In the genomic region with DNA sequence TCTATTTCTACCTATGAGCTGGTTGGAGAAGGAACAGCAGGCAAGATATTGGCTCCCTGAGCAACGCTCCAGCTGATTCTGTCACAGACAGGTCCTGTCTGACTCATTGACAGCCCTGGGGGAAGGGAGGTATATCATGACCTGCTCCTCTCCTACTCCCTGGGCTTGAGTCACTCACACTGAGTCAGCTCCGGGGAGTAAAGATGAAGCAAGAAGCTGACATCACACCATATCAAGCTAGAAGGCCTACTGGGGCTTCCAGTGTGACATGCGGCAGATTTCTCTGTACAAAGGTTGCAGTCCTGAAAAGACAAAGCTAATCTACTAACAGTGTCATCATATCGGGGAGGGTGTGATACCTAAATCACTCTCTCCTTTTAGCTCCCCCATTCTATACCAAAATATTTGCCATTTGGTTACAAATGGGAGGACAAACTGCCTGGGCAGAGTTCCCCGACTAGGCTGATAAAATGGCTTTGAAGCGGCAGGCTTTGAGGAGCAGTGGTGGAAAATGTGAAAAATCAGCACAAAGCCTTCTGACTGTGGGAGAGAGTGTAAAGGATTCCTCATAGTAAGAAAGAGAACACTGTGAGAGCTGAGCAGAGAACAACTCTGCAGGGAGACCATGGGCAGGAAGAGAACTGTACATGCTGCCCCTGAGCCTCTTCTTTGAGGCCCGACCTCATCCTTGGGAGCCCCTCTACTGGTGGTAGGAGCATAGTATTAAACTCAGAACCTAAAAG, we compare ENCODE assay signal across 8 cellular contexts. TPM values are rescaled to one million over a fixed set of nuclear protein-coding genes. Genes with fewer than 3 reads are reported as not detected.
DNase-seq lines count a peak whose midpoint lies in the region; ATAC-seq, FAIRE-seq and TF ChIP-seq lines count a peak whose summit lies in the region.

No MANE protein-coding gene starts in this region.

- no peak for DNase-seq in Right ventricle myocardium inferior (ENCODE audit: missing footprints)
- DNase-seq in cardiac septum (ENCODE audit: low spot score), result no peak
- DNase-seq in activated CD4-positive, alpha-beta memory T cell treated with anti-CD3 and anti-CD28 coated beads for 36 hours, result peak; percentile 91
- DNase-seq in effector CD4-positive, alpha-beta T cell, result peak; percentile 41
- peak; percentile 98 for DNase-seq in myocyte (ENCODE audit: low read depth)
- DNase-seq in stimulated activated CD8-positive, alpha-beta memory T cell treated with anti-CD3 and anti-CD28 coated beads, Interleukin-7, amount 100 ng/mL, for 4 hours (ENCODE audit: low read depth in 2 of 2), result peak; percentile 79 to 85
- DNase-seq in GM12892 (ENCODE audit: insufficient read length), result no peak

- POLR2A ChIA-PET in activated CD4-positive, alpha-beta memory T cell treated with anti-CD3 and anti-CD28 coated beads for 36 hours (lab: Charles Lee), result interaction anchor here (0.6 to 3.9 kb wide), 14 partner anchors 9 to 1078 kb away, joined by 3 to 41 read pairs (median 4); partner anchors contain the start of genes PI4KB, PSMB4 and ZNF687

- CTCF ChIA-PET in activated CD4-positive, alpha-beta memory T cell treated with anti-CD3 and anti-CD28 coated beads for 36 hours (lab: Charles Lee), result interaction anchor here (0.7 to 6.2 kb wide), 11 partner anchors 11 to 212 kb away, joined by 3 to 88 read pairs (median 4); partner anchors contain the start of genes PI4KB and PSMB4

- intact Hi-C loops in Right ventricle myocardium inferior (cut with DNase I), result loop anchor here (2.0 kb wide), 1 partner anchor 29 kb away; the partner anchor contains the start of gene ZNF687
- intact Hi-C loops in cardiac septum (cut with DNase I), result loop anchor here (2.0 kb wide), 1 partner anchor 15 kb away; the partner anchor contains the start of gene PI4KB
- intact Hi-C loops in activated CD4-positive, alpha-beta memory T cell treated with anti-CD3 and anti-CD28 coated beads for 36 hours (cut with micrococcal nuclease), result loop anchor here (1.0 to 2.0 kb wide), 4 partner anchors 16 to 87 kb away; partner anchors contain the start of genes PI4KB, PSMB4 and RFX5

- peaks cover 40% of the 10 kb centered on the region for H3K36me3 Mint-ChIP-seq in activated CD4-positive, alpha-beta memory T cell treated with anti-CD3 and anti-CD28 coated beads for 36 hours

- peak overlapping the region; percentile 1 for H3K4me3 Mint-ChIP-seq in activated CD4-positive, alpha-beta memory T cell treated with anti-CD3 and anti-CD28 coated beads for 36 hours

- no peaks in the 10 kb centered on the region for H3K27me3 Mint-ChIP-seq in activated CD4-positive, alpha-beta memory T cell treated with anti-CD3 and anti-CD28 coated beads for 36 hours

- H3K9me3 Mint-ChIP-seq in activated CD4-positive, alpha-beta memory T cell treated with anti-CD3 and anti-CD28 coated beads for 36 hours, result no peaks in the 10 kb centered on the region

- peak overlapping the region; percentile 97 for H3K27ac Mint-ChIP-seq in activated CD4-positive, alpha-beta memory T cell treated with anti-CD3 and anti-CD28 coated beads for 36 hours

- ATAC-seq in Right ventricle myocardium inferior (peak; percentile 87), GM18870 (IDR thresholded peaks at IDR 0.05; ENCODE audit: unreplicated experiment) (no peak)

- TF ChIP-seq POLR2A in GM12892 (IDR thresholded peaks at IDR 0.05; ENCODE audit: low read depth, low read length), result no peak

- FAIRE-seq in GM12892 (lab: Jason Lieb, UNC), result no peak

- H3K4me1 Mint-ChIP-seq in activated CD4-positive, alpha-beta memory T cell treated with anti-CD3 and anti-CD28 coated beads for 36 hours (ENCODE audit: low read depth), result peaks cover 41% of the 10 kb centered on the region

RNA-seq across cellular contexts. Expression of gene PI4KB, which starts 15.5 kb away (rescaled TPM):
- 53.7 TPM for total RNA-seq in Right ventricle myocardium inferior
- total RNA-seq in cardiac septum, result 47.7 TPM
- total RNA-seq in activated CD4-positive, alpha-beta memory T cell treated with anti-CD3 and anti-CD28 coated beads for 36 hours, result 10 to 100 TPM; 54.7 to 62.9 TPM
- total RNA-seq in myocyte, result 52.4 and 59.5 TPM in 2 replicates
- 56.8 TPM for polyA plus RNA-seq in myocyte (2012)
- polyA plus RNA-seq in GM12892 (2012; ENCODE audit: missing spikeins), result 37.4 TPM

RNA-seq across cellular contexts. Expression of gene ZNF687, which starts 29.7 kb away (rescaled TPM):
- total RNA-seq in Right ventricle myocardium inferior, result 10.8 TPM
- 12.8 TPM for total RNA-seq in cardiac septum
- 10 to 100 TPM; 27.1 to 27.2 TPM for total RNA-seq in activated CD4-positive, alpha-beta memory T cell treated with anti-CD3 and anti-CD28 coated beads for 36 hours
- 17.3 and 21.5 TPM in 2 replicates for total RNA-seq in myocyte
- 16.8 TPM for polyA plus RNA-seq in myocyte (2012)
- polyA plus RNA-seq in GM12892 (2012; ENCODE audit: missing spikeins), result 9.3 TPM

RNA-seq across cellular contexts. Expression of gene RFX5, which starts 35.3 kb away (rescaled TPM):
- 16.5 TPM for total RNA-seq in Right ventricle myocardium inferior
- total RNA-seq in cardiac septum, result 27.2 TPM
- 10 to 100 TPM; 64.7 to 68.7 TPM for total RNA-seq in activated CD4-positive, alpha-beta memory T cell treated with anti-CD3 and anti-CD28 coated beads for 36 hours
- 30.6 and 46.4 TPM in 2 replicates for total RNA-seq in myocyte
- 26.1 TPM for polyA plus RNA-seq in myocyte (2012)
- 133 TPM for polyA plus RNA-seq in GM12892 (2012; ENCODE audit: missing spikeins)

RNA-seq across cellular contexts. Expression of gene PSMD4, which starts 57.2 kb away (rescaled TPM):
- total RNA-seq in Right ventricle myocardium inferior, result 164 TPM
- total RNA-seq in cardiac septum, result 137 TPM
- total RNA-seq in activated CD4-positive, alpha-beta memory T cell treated with anti-CD3 and anti-CD28 coated beads for 36 hours, result 100 to 1,000 TPM; 212 to 227 TPM
- total RNA-seq in myocyte, result 144 and 179 TPM in 2 replicates
- polyA plus RNA-seq in myocyte (2012), result 261 TPM
- 182 TPM for polyA plus RNA-seq in GM12892 (2012; ENCODE audit: missing spikeins)

Comparison
In these comparisons a context has a peak if more than half of its experiments do, and no peak if none do; other contexts are left out.
1. DNase-seq: peak in activated CD4-positive, alpha-beta memory T cell treated with anti-CD3 and anti-CD28 coated beads for 36 hours (single experiment), effector CD4-positive, alpha-beta T cell (single experiment), myocyte (single experiment) and stimulated activated CD8-positive, alpha-beta memory T cell treated with anti-CD3 and anti-CD28 coated beads, Interleukin-7, amount 100 ng/mL, for 4 hours (2 of 2); none in Right ventricle myocardium inferior (single experiment), cardiac septum (single experiment) and GM12892 (single experiment).